In the genomic region with DNA sequence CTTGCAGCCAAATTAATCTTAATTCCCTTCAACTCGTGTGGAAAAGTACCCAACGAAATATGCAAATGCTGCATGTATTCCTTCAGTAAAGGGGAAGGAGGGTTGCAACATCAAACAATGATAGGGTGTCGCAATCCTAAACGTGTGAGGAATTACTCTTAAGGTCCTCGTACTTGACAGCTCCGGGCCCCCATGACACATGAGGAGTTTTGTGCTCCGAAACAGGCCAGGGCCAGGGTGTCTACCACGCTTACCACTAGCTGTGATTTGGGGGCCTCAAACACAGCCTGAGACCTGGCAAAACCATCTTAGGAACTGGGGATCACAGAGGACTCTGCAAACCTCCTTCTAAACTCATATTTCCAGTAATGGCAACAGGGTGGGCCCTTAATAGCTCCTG, we compare ENCODE assay signal across 11 cellular contexts. TPM values are rescaled to one million over a fixed set of nuclear protein-coding genes. Genes with fewer than 3 reads are reported as not detected.
DNase-seq lines count a peak whose midpoint lies in the region; ATAC-seq and TF ChIP-seq lines count a peak whose summit lies in the region.
"Had no signal": no experiment of that assay in that cellular context is flagged by ENCODE, and none has a peak within 500 bp of the region (broad histone marks: within the 10 kb centered on the region; RNA-seq: fewer than 3 reads in every experiment).

No MANE protein-coding gene starts in this region.

- H3K27ac Mint-ChIP-seq in T-helper 2 cell treated with Interferon-gamma antibody and Interleukin-4, amounts not matched to agents 5 μg/mL and 100 μg/mL, for 36 hours = no peak overlapping the region
- H3K27ac Mint-ChIP-seq: activated naive CD8-positive, alpha-beta T cell treated with anti-CD3 and anti-CD28 coated beads, Interleukin-2, amount 50 U/mL, for 24 hours; nephron progenitor cell had no signal

- H3K79me2 ChIP-seq in fibroblast of lung (ENCODE audit: control insufficient read depth, insufficient read depth, low read length) = no peaks in the 10 kb centered on the region

- peak; percentile 29 for DNase-seq in EH (ENCODE audit: low read depth)
- peak; percentile 96 for DNase-seq in SK-N-MC (ENCODE audit: low read depth, low spot score)
- DNase-seq in fibroblast of lung (ENCODE audit: low read depth in 2 of 2) = peak; percentile 23 to 79
- peak; percentile 73 for DNase-seq in pons (ENCODE audit: low spot score)
- no peak for DNase-seq in T-helper 2 cell treated with Interferon-gamma antibody and Interleukin-4, amounts not matched to agents 5 μg/mL and 100 μg/mL, for 36 hours (ENCODE audit: low spot score)
- no peak for DNase-seq in caudate nucleus (lab: John Stamatoyannopoulos, UW)
- DNase-seq in NCI-H446 treated with DMSO at 0.1 percent for 48 hours (lab: John Stamatoyannopoulos, UW) = no peak
- DNase-seq: activated naive CD8-positive, alpha-beta T cell treated with anti-CD3 and anti-CD28 coated beads, Interleukin-2, amount 50 U/mL, for 24 hours; NCI-H1417; nephron progenitor cell had no signal

- H3K4me3 ChIP-seq in SK-N-MC = peak overlapping the region; percentile 64
- H3K4me3 ChIP-seq in fibroblast of lung (replicated peaks in 1 of 4; ENCODE audit: control extremely low read depth in 1 of 4, insufficient read depth in 1 of 4, low read depth in 3 of 4, low read length in 4 of 4) = no peak overlapping the region

- no peak for ATAC-seq in GM18907 (IDR thresholded peaks at IDR 0.05; ENCODE audit: unreplicated experiment)
- ATAC-seq: activated naive CD8-positive, alpha-beta T cell treated with anti-CD3 and anti-CD28 coated beads, Interleukin-2, amount 50 U/mL, for 24 hours had no signal

- no peaks in the 10 kb centered on the region for H3K36me3 Mint-ChIP-seq in T-helper 2 cell treated with Interferon-gamma antibody and Interleukin-4, amounts not matched to agents 5 μg/mL and 100 μg/mL, for 36 hours (ENCODE audit: low read depth)

- no peaks in the 10 kb centered on the region for H3K36me3 ChIP-seq in SK-N-MC (ENCODE audit: insufficient read depth, low read length)
- H3K36me3 ChIP-seq in fibroblast of lung (ENCODE audit: control insufficient read depth, insufficient read depth, low read length) = no peaks in the 10 kb centered on the region

- H3K27ac ChIP-seq in SK-N-MC (peak overlapping the region; percentile 97), fibroblast of lung (ENCODE audit: insufficient read depth, low read length) (no peak overlapping the region), caudate nucleus (ENCODE audit: low read depth, low read length) (no peak overlapping the region)

- H3K4me3 Mint-ChIP-seq in T-helper 2 cell treated with Interferon-gamma antibody and Interleukin-4, amounts not matched to agents 5 μg/mL and 100 μg/mL, for 36 hours = no peak overlapping the region
- H3K4me3 Mint-ChIP-seq: activated naive CD8-positive, alpha-beta T cell treated with anti-CD3 and anti-CD28 coated beads, Interleukin-2, amount 50 U/mL, for 24 hours; nephron progenitor cell had no signal

- peaks cover 26% of the 10 kb centered on the region for H3K4me1 Mint-ChIP-seq in T-helper 2 cell treated with Interferon-gamma antibody and Interleukin-4, amounts not matched to agents 5 μg/mL and 100 μg/mL, for 36 hours (ENCODE audit: low read depth)

- H3K27me3 Mint-ChIP-seq in T-helper 2 cell treated with Interferon-gamma antibody and Interleukin-4, amounts not matched to agents 5 μg/mL and 100 μg/mL, for 36 hours (ENCODE audit: low read depth) = peaks cover 8% of the 10 kb centered on the region

- no peaks in the 10 kb centered on the region for H4K20me1 ChIP-seq in fibroblast of lung (ENCODE audit: control insufficient read depth, extremely low read depth, insufficient read depth, low read length)

- peaks cover 10% of the 10 kb centered on the region for H3K4me1 ChIP-seq in fibroblast of lung (ENCODE audit: control insufficient read depth, extremely low read depth, insufficient read depth, low read length)

- H3K9me3 Mint-ChIP-seq in T-helper 2 cell treated with Interferon-gamma antibody and Interleukin-4, amounts not matched to agents 5 μg/mL and 100 μg/mL, for 36 hours = no peaks in the 10 kb centered on the region
- H3K9me3 Mint-ChIP-seq: activated naive CD8-positive, alpha-beta T cell treated with anti-CD3 and anti-CD28 coated beads, Interleukin-2, amount 50 U/mL, for 24 hours; nephron progenitor cell had no signal

- TF ChIP-seq CTCF in fibroblast of lung (conservative IDR thresholded peaks at IDR 0.05 in 1 of 2, IDR thresholded peaks at IDR 0.05 in 1 of 2; ENCODE audit: low read depth in 1 of 2, low read length in 2 of 2) = no peak

- H3K9ac ChIP-seq in SK-N-MC (ENCODE audit: insufficient read length) (peak overlapping the region; percentile 0), fibroblast of lung (ENCODE audit: insufficient read depth, low read length) (no peak overlapping the region)

- no peak overlapping the region for H3K4me2 ChIP-seq in fibroblast of lung (ENCODE audit: extremely low read depth, insufficient read depth, low read length)

- H3K9me3 ChIP-seq in SK-N-MC (ENCODE audit: low read depth, low read length) (no peaks in the 10 kb centered on the region), fibroblast of lung (ENCODE audit: control insufficient read depth, insufficient read depth, low read depth, low read length) (no peaks in the 10 kb centered on the region)

- no peak overlapping the region for H2AFZ ChIP-seq in fibroblast of lung (ENCODE audit: low read length)

- H3K27me3 ChIP-seq in fibroblast of lung (ENCODE audit: control insufficient read depth, insufficient read depth, low read length) = no peaks in the 10 kb centered on the region

RNA-seq across cellular contexts. Expression of gene FOS, which starts 20.4 kb away (rescaled TPM):
- total RNA-seq in fibroblast of lung = 71.4 and 178 TPM in 2 replicates
- polyA plus RNA-seq in fibroblast of lung = 24.6 and 347 TPM in 2 replicates
- 20.7 and 373 TPM in 2 replicates for polyA plus RNA-seq in fibroblast of lung (2012)
- 80.6 and 399 TPM in 2 replicates for polyA minus RNA-seq in fibroblast of lung (ENCODE audit: low replicate concordance)

Comparison
In these comparisons a context has a peak if more than half of its experiments do, and no peak if none do; other contexts are left out.
1. DNase-seq: peak in EH (single experiment), SK-N-MC (single experiment), fibroblast of lung (2 of 2) and pons (single experiment); none in T-helper 2 cell treated with Interferon-gamma antibody and Interleukin-4, amounts not matched to agents 5 μg/mL and 100 μg/mL, for 36 hours (single experiment), caudate nucleus (0 of 61) and NCI-H446 treated with DMSO at 0.1 percent for 48 hours (single experiment).